Comparison of ENCODE assay signal across 8 cellular contexts in genomic region chr19:2949939-2950285, GRCh38. TPM values are rescaled to one million over a fixed set of nuclear protein-coding genes. Genes with fewer than 3 reads are reported as not detected.
DNase-seq lines count a peak whose midpoint lies in the region; ATAC-seq and TF ChIP-seq lines count a peak whose summit lies in the region.

No MANE protein-coding gene starts in this region.

- POLR2A ChIA-PET in AG04450 (lab: Yijun Ruan, JAX) (interaction anchor here (0.6 to 1.5 kb wide), 11 partner anchors 26 to 477 kb away, joined by 3 to 13 read pairs (median 3); partner anchors contain the start of genes GADD45B and ZNF57), MCF 10A (lab: Yijun Ruan, JAX) (interaction anchor here (0.7 to 4.4 kb wide), 31 partner anchors 14 to 1035 kb away, joined by 3 to 38 read pairs (median 5); partner anchors contain the start of genes EEF2, LMNB2, NCLN and SGTA)

- under 1% methylated on average over 11 of the region's 11 CpGs for WGBS in thymus

- no peaks in the 10 kb centered on the region; the same call in 1 of the 2 replicates for H3K9me3 ChIP-seq in AG04450 (ENCODE audit: control insufficient read depth, insufficient read depth, low read length)
- no peaks in the 10 kb centered on the region for H3K9me3 ChIP-seq in thymus (ENCODE audit: control insufficient read depth)

- H3K27me3 Mint-ChIP-seq in MCF 10A (ENCODE audit: insufficient read depth, unreplicated experiment), result no peaks in the 10 kb centered on the region

- H3K27me3 ChIP-seq in AG04450 (ENCODE audit: control insufficient read depth, insufficient read depth, low read length), result no peaks in the 10 kb centered on the region
- no peaks in the 10 kb centered on the region for H3K27me3 ChIP-seq in thymus (ENCODE audit: control insufficient read depth, insufficient read depth)

- TSS peak; percentile 64 for BruUV-seq in MCF 10A (replicated peaks; lab: Mats Ljungman, UMichigan)

- ATAC-seq in GM19035 (IDR thresholded peaks at IDR 0.05; ENCODE audit: unreplicated experiment) (peak; percentile 5), left colon (peak; percentile 9)

- intact Hi-C loops in MCF 10A (cut with micrococcal nuclease), result loop anchor here (5.0 to 10.0 kb wide), 3 partner anchors 125 to 298 kb away; no protein-coding TSS in a partner anchor
- intact Hi-C loops in left colon (cut with DNase I, micrococcal nuclease), result loop anchor here in 1 of 2 donors (10.0 kb wide), 1 partner anchor 215 kb away; no protein-coding TSS in a partner anchor

- peaks cover 9% of the 10 kb centered on the region for H3K4me1 ChIP-seq in thymus (ENCODE audit: control insufficient read depth, insufficient read depth, low read length)

- no peaks in the 10 kb centered on the region for H3K9me3 Mint-ChIP-seq in MCF 10A (ENCODE audit: unreplicated experiment)

- H3K27ac ChIP-seq in AG04450 (ENCODE audit: low read depth, low read length) (peak overlapping the region; percentile 73), thymus (ENCODE audit: low read depth) (peak overlapping the region; percentile 89)

- no peak for DNase-seq in AG04450 (ENCODE audit: low read depth, low spot score)
- peak; percentile 78 for DNase-seq in NAMALWA (ENCODE audit: low spot score)
- DNase-seq in MCF 10A (ENCODE audit: unreplicated experiment), result no peak
- DNase-seq in left colon, result peak in 1 of 2 donors; percentile 36
- no peak for DNase-seq in SW480 (ENCODE audit: low spot score)
- no peak for DNase-seq in activated CD4-positive, alpha-beta T cell treated with anti-CD3 and anti-CD28 coated beads for 1 hour

- H3K4me3 Mint-ChIP-seq in MCF 10A (ENCODE audit: unreplicated experiment), result peak overlapping the region; percentile 96

- TF ChIP-seq CTCF in AG04450 (IDR thresholded peaks at IDR 0.05; ENCODE audit: low read depth, low read length) (no peak), MCF 10A (IDR thresholded peaks at IDR 0.05; ENCODE audit: unreplicated experiment) (no peak)

- H3K27ac Mint-ChIP-seq in MCF 10A (ENCODE audit: low read depth, unreplicated experiment), result peak overlapping the region; percentile 99

- H3K4me3 ChIP-seq in AG04450 (ENCODE audit: low read depth, low read length) (peak overlapping the region; percentile 88), thymus (ENCODE audit: low read length) (peak overlapping the region; percentile 67)

- peaks cover 16% of the 10 kb centered on the region for H3K4me1 Mint-ChIP-seq in MCF 10A (ENCODE audit: insufficient read depth, unreplicated experiment)

- CTCF ChIA-PET in AG04450 (lab: Charles Lee), result interaction anchor here (0.6 to 2.9 kb wide), 27 partner anchors 10 to 356 kb away, joined by 3 to 50 read pairs (median 6); no protein-coding TSS in a partner anchor
- CTCF ChIA-PET in MCF 10A (lab: Yijun Ruan, JAX), result interaction anchor here (0.6 to 4.2 kb wide), 17 partner anchors 13 to 582 kb away, joined by 3 to 41 read pairs (median 4); partner anchors contain the start of gene ZNF57

- peaks cover 14% of the 10 kb centered on the region for H3K36me3 Mint-ChIP-seq in MCF 10A (ENCODE audit: insufficient read depth, unreplicated experiment)

- no peaks in the 10 kb centered on the region for H3K36me3 ChIP-seq in thymus (ENCODE audit: control insufficient read depth, insufficient read depth)

RNA-seq across cellular contexts. Expression of gene ZNF77, which starts 5.1 kb away (rescaled TPM):
- polyA plus RNA-seq in AG04450 (2011; rRNA removed) (3.6 TPM in 2 replicates), thymus (4.6 TPM)
- 4.6 and 5.3 TPM in 2 replicates for polyA minus RNA-seq in AG04450 (2011; rRNA and poly(A)+ RNA removed)
- total RNA-seq in MCF 10A (2022) (4.7 and 4.9 TPM in 2 replicates), left colon (1 to 10 TPM; 4.5 to 4.6 TPM)

RNA-seq across cellular contexts. Expression of gene TLE6, which starts 27.5 kb away (rescaled TPM):
- polyA plus RNA-seq in AG04450 (2011; rRNA removed) (0.51 and 0.72 TPM in 2 replicates), thymus (4.9 TPM)
- 0.41 and 0.52 TPM in 2 replicates for polyA minus RNA-seq in AG04450 (2011; rRNA and poly(A)+ RNA removed)
- total RNA-seq in MCF 10A (2022) (0.89 and 2.9 TPM in 2 replicates), left colon (1 to 10 TPM; 2.2 to 2.6 TPM)

RNA-seq across cellular contexts. Expression of gene ZNF57, which starts 49.2 kb away (rescaled TPM):
- polyA plus RNA-seq in AG04450 (2011; rRNA removed), result 2.3 and 2.4 TPM in 2 replicates
- polyA minus RNA-seq in AG04450 (2011; rRNA and poly(A)+ RNA removed), result 4.0 and 5.9 TPM in 2 replicates
- 4.8 and 5.5 TPM in 2 replicates for total RNA-seq in MCF 10A (2022)
- 10 to 100 TPM; 17.4 to 19.1 TPM for total RNA-seq in left colon
- polyA plus RNA-seq in thymus, result 7.8 TPM
